12 cellular contexts compared by ENCODE assay signal in the genomic region with DNA sequence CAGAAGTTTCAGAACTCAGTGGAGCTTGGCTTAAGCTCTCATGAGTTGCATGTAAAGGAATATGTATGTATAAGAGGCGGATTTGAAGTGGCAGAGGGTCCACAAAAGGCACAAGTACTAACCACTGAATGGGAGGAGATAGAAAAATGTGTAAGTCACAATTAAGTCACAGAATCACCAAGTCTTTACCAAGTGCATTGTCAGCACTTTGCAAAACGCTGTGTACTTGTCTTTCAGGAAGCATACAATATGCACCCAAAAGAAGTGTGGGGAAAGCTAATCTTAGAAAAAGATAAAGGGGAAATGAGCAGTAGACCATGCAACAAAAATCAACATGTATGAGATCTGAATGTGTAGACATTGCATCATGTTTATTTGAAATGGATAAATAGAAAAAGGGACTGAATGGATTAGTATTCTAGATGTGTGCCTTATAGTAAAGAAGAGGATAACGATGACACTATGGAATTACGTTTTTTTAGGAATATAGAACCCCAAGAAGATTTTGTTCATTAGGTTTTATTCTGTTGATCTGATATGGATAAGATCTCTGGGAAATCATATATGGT. TPM values are rescaled to one million over a fixed set of nuclear protein-coding genes. Genes with fewer than 3 reads are reported as not detected.
DNase-seq lines count a peak whose midpoint lies in the region; ATAC-seq and TF ChIP-seq lines count a peak whose summit lies in the region.
"Had no signal": no experiment of that assay in that cellular context is flagged by ENCODE, and none has a peak within 500 bp of the region (broad histone marks: within the 10 kb centered on the region; RNA-seq: fewer than 3 reads in every experiment).

No MANE protein-coding gene starts in this region.

- peaks cover 29% of the 10 kb centered on the region for H3K4me1 ChIP-seq in DOHH2 (ENCODE audit: control insufficient read depth, low read length)

- 0 out of 2 replicates have a peak overlapping the region, but pooled peaks have one; percentile 7 for H3K27ac ChIP-seq in DOHH2 (ENCODE audit: low read depth, low read length)

- H3K9me3 ChIP-seq in DOHH2 (ENCODE audit: control insufficient read depth, insufficient read depth, low read length) = no peaks in the 10 kb centered on the region

- no peaks in the 10 kb centered on the region for H3K79me2 ChIP-seq in DOHH2 (ENCODE audit: control insufficient read depth, low read length)

- no peaks in the 10 kb centered on the region for H3K9me2 ChIP-seq in DOHH2 (replicated peaks; ENCODE audit: control insufficient read depth, low read length)

- H3K36me3 Mint-ChIP-seq in progenitor cell of endocrine pancreas (ENCODE audit: insufficient read depth) = peaks cover 12% of the 10 kb centered on the region

- H3F3A ChIP-seq in DOHH2 (ENCODE audit: control insufficient read depth, insufficient read depth) = peaks cover 27% of the 10 kb centered on the region

- H4K20me1 ChIP-seq in DOHH2 (ENCODE audit: control insufficient read depth, insufficient read depth, low read depth, low read length) = no peaks in the 10 kb centered on the region

- H3K27ac Mint-ChIP-seq in progenitor cell of endocrine pancreas = peak overlapping the region; percentile 18

- no peak for ATAC-seq in HG03354 (IDR thresholded peaks at IDR 0.05; ENCODE audit: poor library complexity, severe bottlenecking, unreplicated experiment)
- ATAC-seq in GM21723 (IDR thresholded peaks at IDR 0.05; ENCODE audit: unreplicated experiment) = no peak
- no peak for ATAC-seq in omental fat pad (ENCODE audit: low FRiP score)
- ATAC-seq: activated CD4-positive, CD25-positive, alpha-beta regulatory T cell treated with anti-CD3 and anti-CD28 coated beads, Interleukin-2, amount 50 U/mL, for 24 hours had no signal

- peak; percentile 10 for DNase-seq in NCI-H226
- peak; percentile 23 to 33 for DNase-seq in cardiac fibroblast (ENCODE audit: low read depth in 2 of 2)
- no peak for DNase-seq in progenitor cell of endocrine pancreas (ENCODE audit: low spot score, unreplicated experiment)
- no peak for DNase-seq in hippocampal formation (lab: John Stamatoyannopoulos, UW)
- no peak for DNase-seq in omental fat pad (ENCODE audit: low spot score)
- DNase-seq: Karpas-422; left cardiac atrium; stimulated activated CD4-positive, alpha-beta T cell treated with anti-CD3 and anti-CD28 coated beads, Interleukin-4, amount 100 ng/mL, for 1 hour had no signal

- H3K4me3 ChIP-seq in DOHH2 (ENCODE audit: low read length) = no peak overlapping the region
- no peak overlapping the region for H3K4me3 ChIP-seq in cardiac fibroblast (replicated peaks in 1 of 2; ENCODE audit: low read depth in 2 of 2, low read length in 2 of 2)

- H3K4me2 ChIP-seq in DOHH2 (ENCODE audit: low read length) = peak overlapping the region; percentile 17

- H3K27me3 ChIP-seq in DOHH2 (ENCODE audit: control insufficient read depth, low read length) = no peaks in the 10 kb centered on the region

- peaks cover 8% of the 10 kb centered on the region for H3K4me1 Mint-ChIP-seq in progenitor cell of endocrine pancreas (ENCODE audit: low read depth)

- H3K36me3 ChIP-seq in DOHH2 (ENCODE audit: control insufficient read depth, low read length) = peaks cover 47% of the 10 kb centered on the region

- no peaks in the 10 kb centered on the region for H3K27me3 Mint-ChIP-seq in progenitor cell of endocrine pancreas

- no peak overlapping the region for H3K4me3 Mint-ChIP-seq in progenitor cell of endocrine pancreas (ENCODE audit: low read depth)

- no peak for TF ChIP-seq CTCF in DOHH2 (IDR thresholded peaks at IDR 0.05; ENCODE audit: low read depth, low read length, poor library complexity, severe bottlenecking)
- TF ChIP-seq CTCF in cardiac fibroblast (IDR thresholded peaks at IDR 0.05; ENCODE audit: low read depth, low read length) = no peak
- no peak for TF ChIP-seq CTCF in progenitor cell of endocrine pancreas (IDR thresholded peaks at IDR 0.05; ENCODE audit: unreplicated experiment)
- TF ChIP-seq CTCF in omental fat pad (IDR thresholded peaks at IDR 0.05) = no peak

- H3K9me3 Mint-ChIP-seq in progenitor cell of endocrine pancreas (ENCODE audit: low read depth) = no peaks in the 10 kb centered on the region

RNA-seq across cellular contexts. Expression of a gene that starts 4.5 kb away (rescaled TPM):
- 3.9 and 4.3 TPM in 2 replicates for total RNA-seq in progenitor cell of endocrine pancreas
- total RNA-seq in omental fat pad = 1 to 10 TPM; 2.1 to 2.5 (median 2.4) TPM

RNA-seq across cellular contexts. Expression of a gene that starts 48.1 kb away (rescaled TPM):
- 48.3 and 51.2 TPM in 2 replicates for total RNA-seq in progenitor cell of endocrine pancreas
- 10 to 100 TPM; 40.9 to 49.8 (median 46.6) TPM for total RNA-seq in omental fat pad

RNA-seq across cellular contexts. Expression of a gene that starts 51.3 kb away (rescaled TPM):
- total RNA-seq in progenitor cell of endocrine pancreas (6.5 and 6.6 TPM in 2 replicates), omental fat pad (10 to 100 TPM in 3 of 4 donors, 1 to 10 TPM in 1; 9.8 to 40.7 (median 15.1) TPM)

Comparison
In these comparisons a context has a peak if more than half of its experiments do, and no peak if none do; other contexts are left out.
1. DNase-seq: peak in NCI-H226 (single experiment) and cardiac fibroblast (2 of 2); none in progenitor cell of endocrine pancreas (single experiment), hippocampal formation (0 of 2) and omental fat pad (single experiment).